In the genomic region with DNA sequence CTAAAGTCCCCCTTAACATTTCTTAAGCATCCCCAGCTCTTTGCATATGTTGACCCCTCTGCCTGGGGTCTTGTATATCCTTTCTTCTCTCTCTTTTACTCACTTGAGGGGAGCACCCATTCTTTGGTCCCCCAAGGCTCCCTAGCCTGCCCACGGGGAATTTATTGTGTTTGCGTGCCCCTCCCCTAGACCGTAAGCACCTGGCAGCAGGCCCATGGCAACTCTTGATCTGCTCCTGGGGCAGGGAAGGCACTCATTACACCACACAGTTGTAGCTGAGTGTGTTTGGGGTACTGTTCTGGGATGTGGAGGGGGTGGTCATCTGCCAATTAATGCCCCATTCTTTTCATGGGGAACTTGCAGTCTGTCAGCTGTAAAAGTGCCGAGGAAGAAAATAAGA, we compare ENCODE assay signal across 1 cellular context.
TF ChIP-seq lines count a peak whose summit lies in the region.

No MANE protein-coding gene starts in this region.

TF ChIP-seq in HepG2, 621 proteins besides CTCF, POLR2A, EP300 and RAD21:
- TF ChIP-seq ZNF382 (CRISPR knock-in tag; IDR thresholded peaks at IDR 0.05; ENCODE audit: borderline replicate concordance) (no peak), ZNF562 (CRISPR knock-in tag; IDR thresholded peaks at IDR 0.05; ENCODE audit: borderline replicate concordance) (no peak), ZNF335 (CRISPR knock-in tag; IDR thresholded peaks at IDR 0.05) (no peak), ADNP (CRISPR knock-in tag; IDR thresholded peaks at IDR 0.05) (no peak), NCOA2 (CRISPR knock-in tag; IDR thresholded peaks at IDR 0.05) (no peak), YEATS2 (CRISPR knock-in tag; IDR thresholded peaks at IDR 0.05; ENCODE audit: borderline replicate concordance) (no peak)
- TF ChIP-seq, protein P1, sequence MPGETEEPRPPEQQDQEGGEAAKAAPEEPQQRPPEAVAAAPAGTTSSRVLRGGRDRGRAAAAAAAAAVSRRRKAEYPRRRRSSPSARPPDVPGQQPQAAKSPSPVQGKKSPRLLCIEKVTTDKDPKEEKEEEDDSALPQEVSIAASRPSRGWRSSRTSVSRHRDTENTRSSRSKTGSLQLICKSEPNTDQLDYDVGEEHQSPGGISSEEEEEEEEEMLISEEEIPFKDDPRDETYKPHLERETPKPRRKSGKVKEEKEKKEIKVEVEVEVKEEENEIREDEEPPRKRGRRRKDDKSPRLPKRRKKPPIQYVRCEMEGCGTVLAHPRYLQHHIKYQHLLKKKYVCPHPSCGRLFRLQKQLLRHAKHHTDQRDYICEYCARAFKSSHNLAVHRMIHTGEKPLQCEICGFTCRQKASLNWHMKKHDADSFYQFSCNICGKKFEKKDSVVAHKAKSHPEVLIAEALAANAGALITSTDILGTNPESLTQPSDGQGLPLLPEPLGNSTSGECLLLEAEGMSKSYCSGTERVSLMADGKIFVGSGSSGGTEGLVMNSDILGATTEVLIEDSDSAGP (CRISPR knock-in tag; IDR thresholded peaks at IDR 0.05; ENCODE audit: borderline replicate concordance) = no peak
- TF ChIP-seq, protein P2, sequence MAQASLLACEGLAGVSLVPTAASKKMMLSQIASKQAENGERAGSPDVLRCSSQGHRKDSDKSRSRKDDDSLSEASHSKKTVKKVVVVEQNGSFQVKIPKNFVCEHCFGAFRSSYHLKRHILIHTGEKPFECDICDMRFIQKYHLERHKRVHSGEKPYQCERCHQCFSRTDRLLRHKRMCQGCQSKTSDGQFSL (CRISPR knock-in tag; IDR thresholded peaks at IDR 0.05) = no peak
